ENCODE assay signal across 10 cellular contexts in genomic region chr14:93023039-93023438, GRCh38.
DNase-seq lines count a peak whose midpoint lies in the region; ATAC-seq, FAIRE-seq and TF ChIP-seq lines count a peak whose summit lies in the region.
"Had no signal": no experiment of that assay in that cellular context is flagged by ENCODE, and none has a peak within 500 bp of the region (broad histone marks: within the 10 kb centered on the region; RNA-seq: fewer than 3 reads in every experiment).

No MANE protein-coding gene starts in this region.

- H3K23me2 ChIP-seq in H1 (ENCODE audit: low read depth, low read length), result no peaks in the 10 kb centered on the region

- no peak overlapping the region for H2BK20ac ChIP-seq in H1 (ENCODE audit: low read length)

- POLR2A ChIA-PET in H1 (lab: Charles Lee; ENCODE audit: partially characterized antibody), result interaction anchor here (1.0 kb wide), 1 partner anchor 8 kb away, joined by 3 read pairs; no protein-coding TSS in a partner anchor

- no peak overlapping the region for H3K56ac ChIP-seq in H1 (replicated peaks; ENCODE audit: insufficient read length, low read depth, low read length)

- peaks cover 27% of the 10 kb centered on the region; the same call in 1 of the 2 replicates for H3K79me1 ChIP-seq in H1 (ENCODE audit: low read depth, low read length)

- no peak overlapping the region for H3K4me3 ChIP-seq in H1 (ENCODE audit: extremely low read depth in 1 of 4, insufficient read depth in 2 of 4, low read depth in 3 of 4, low read length in 4 of 4)
- no peak overlapping the region for H3K4me3 ChIP-seq in testis
- H3K4me3 ChIP-seq: tibial nerve had no signal

- no peak overlapping the region for H2BK120ac ChIP-seq in H1 (replicated peaks; ENCODE audit: low read depth, low read length)

- no peak overlapping the region for H4K8ac ChIP-seq in H1 (ENCODE audit: extremely low read depth, insufficient read depth, low read length)

- H4K91ac ChIP-seq in H1 (replicated peaks; ENCODE audit: insufficient read length, low read length), result no peak overlapping the region

- ATAC-seq in Right ventricle myocardium superior (ENCODE audit: poor library complexity), result no peak
- no peak for ATAC-seq in left cardiac atrium
- no peak for ATAC-seq in GM18870 (IDR thresholded peaks at IDR 0.05; ENCODE audit: unreplicated experiment)

- no peak overlapping the region for H3K14ac ChIP-seq in H1 (ENCODE audit: insufficient read length)

- H2AK5ac ChIP-seq in H1 (ENCODE audit: low read depth, low read length), result no peak overlapping the region

- TF ChIP-seq POLR2A in H1 (IDR thresholded peaks at IDR 0.05; ENCODE audit: control extremely low read depth in 1 of 2, low read depth in 2 of 2, low read length in 2 of 2) (no peak), testis (IDR thresholded peaks at IDR 0.05) (no peak)

- peaks cover 0 to 84% of the 10 kb centered on the region in 2 experiments; a peak in 2 of 4 replicates for H3K79me2 ChIP-seq in H1 (ENCODE audit: control insufficient read depth in 1 of 2, insufficient read depth in 2 of 2, low read length in 2 of 2)

- H3K4me2 ChIP-seq in H1 (ENCODE audit: insufficient read depth in 1 of 2, low read depth in 2 of 2, low read length in 2 of 2), result no peak overlapping the region

- peaks cover 7 to 9% of the 10 kb centered on the region in 2 experiments for H4K20me1 ChIP-seq in H1 (replicated peaks in 1 of 2; ENCODE audit: control insufficient read depth in 1 of 2, insufficient read depth in 2 of 2, low read length in 2 of 2)

- no peak overlapping the region for H2BK12ac ChIP-seq in H1 (ENCODE audit: low read depth, low read length)

- H3K4ac ChIP-seq in H1 (replicated peaks; ENCODE audit: insufficient read length, low read depth, low read length), result no peak overlapping the region

- H3K4me1 ChIP-seq in H1 (replicated peaks in 1 of 4; ENCODE audit: control insufficient read depth in 3 of 4, insufficient read depth in 4 of 4, low read length in 3 of 4) (peaks cover 4 to 30% (median 20%) of the 10 kb centered on the region in 4 experiments), testis (peaks cover 22% of the 10 kb centered on the region)

- no peak overlapping the region for H2BK5ac ChIP-seq in H1 (ENCODE audit: low read depth, low read length)

- no peak overlapping the region for H2BK15ac ChIP-seq in H1 (ENCODE audit: low read length)

- H3K9ac ChIP-seq in H1 (replicated peaks in 1 of 4; ENCODE audit: extremely low read depth in 1 of 4, low read depth in 3 of 4, low read length in 3 of 4), result no peak overlapping the region

- WGBS in H1 (ENCODE audit: extremely low coverage in 1 of 2, insufficient coverage in 1 of 2, insufficient read length in 1 of 2, insufficient replicate concordance in 2 of 2, low coverage in 1 of 2, low lambda C conversion rate in 2 of 2, missing lambda C conversion rate in 1 of 2), 2 experiments, result 78% methylated on average over 5 of the region's 5 CpGs; no CpG with 5 or more reads in 1 of the 2 experiments
- WGBS in testis, 2 donors, result 83 to 95% methylated on average over 5 of the region's 5 CpGs

- no peak overlapping the region for H3K23ac ChIP-seq in H1 (ENCODE audit: insufficient read length)

- DNase-seq in Right ventricle myocardium superior (peak; percentile 27), left cardiac atrium (no peak), NCI-H524 treated with DMSO at 0.1 percent for 48 hours (lab: John Stamatoyannopoulos, UW) (peak; percentile 74), H1 (ENCODE audit: low read depth in 1 of 2, low spot score in 2 of 2) (no peak), testis (peak; percentile 54), NCI-H526 treated with DMSO at 0.1 percent for 48 hours (lab: John Stamatoyannopoulos, UW) (no peak), AG20443 (ENCODE audit: low spot score) (no peak)
- DNase-seq: activated gamma-delta T cell had no signal

- no peaks in the 10 kb centered on the region for H3K9me3 ChIP-seq in H1 (ENCODE audit: insufficient read depth in 2 of 2, low read depth in 1 of 2, low read length in 1 of 2)
- H3K9me3 ChIP-seq in testis, result no peaks in the 10 kb centered on the region
- H3K9me3 ChIP-seq: tibial nerve had no signal

- CTCF ChIA-PET in H1 (lab: Charles Lee; ENCODE audit: partially characterized antibody), result interaction anchor here (0.7 to 8.8 kb wide), 14 partner anchors 9 to 144 kb away, joined by 3 to 71 read pairs (median 4); no protein-coding TSS in a partner anchor

- FAIRE-seq in H1 (lab: Jason Lieb, UNC), result peak; percentile 42

- TF ChIP-seq EP300 in H1 (IDR thresholded peaks at IDR 0.05; ENCODE audit: borderline replicate concordance in 1 of 2, low read depth in 2 of 2, low read length in 2 of 2), result no peak

- no peak; a peak in 2 of 4 replicates for TF ChIP-seq RAD21 in H1 (IDR thresholded peaks at IDR 0.05 in 1 of 2, conservative IDR thresholded peaks at IDR 0.05 in 1 of 2; ENCODE audit: low read depth in 2 of 2, low read length in 2 of 2)

- no peak overlapping the region for H3K18ac ChIP-seq in H1 (ENCODE audit: extremely low read depth, low read length)

- no peak overlapping the region for H2AFZ ChIP-seq in H1 (ENCODE audit: low read length)

- H3K27ac ChIP-seq in H1 (ENCODE audit: low read depth, low read length) (no peak overlapping the region), testis (no peak overlapping the region)

- H4K5ac ChIP-seq in H1 (ENCODE audit: insufficient read length, low read depth, low read length), result no peak overlapping the region

- no peaks in the 10 kb centered on the region for H3K27me3 ChIP-seq in H1 (replicated peaks in 1 of 4; ENCODE audit: control insufficient read depth in 3 of 4, extremely low read depth in 1 of 4, insufficient read depth in 3 of 4, low read length in 3 of 4)
- no peaks in the 10 kb centered on the region for H3K27me3 ChIP-seq in testis
- H3K27me3 ChIP-seq: tibial nerve had no signal

- intact Hi-C loops in Right ventricle myocardium superior (cut with DNase I) (no loop called here), left cardiac atrium (cut with DNase I) (no loop called here), testis (cut with DNase I; ENCODE audit: low total_unique reads) (no loop called here)

- TF ChIP-seq CTCF in H1 (IDR thresholded peaks at IDR 0.05; ENCODE audit: control extremely low read depth in 1 of 3, insufficient read depth in 1 of 3, low read depth in 1 of 3, low read length in 3 of 3) (peak in 2 of 3 experiments; percentile 20 to 21; a peak in 2 of 4 replicates), testis (IDR thresholded peaks at IDR 0.05) (no peak)

- no peaks in the 10 kb centered on the region for H3K36me3 ChIP-seq in H1 (ENCODE audit: control insufficient read depth in 2 of 4, insufficient read depth in 4 of 4, low read length in 3 of 4)
- H3K36me3 ChIP-seq in testis (ENCODE audit: low read depth, missing control alignments), result no peaks in the 10 kb centered on the region
- H3K36me3 ChIP-seq: tibial nerve had no signal

TF ChIP-seq in H1, 55 proteins besides CTCF, POLR2A, EP300 and RAD21:
- TF ChIP-seq BACH1 (IDR thresholded peaks at IDR 0.05; ENCODE audit: low read length), result no peak
- no peak for TF ChIP-seq SIRT6 (IDR thresholded peaks at IDR 0.05; ENCODE audit: low read length)
- peak; percentile 68 for TF ChIP-seq USF2 (IDR thresholded peaks at IDR 0.05; ENCODE audit: low read length)
- TF ChIP-seq, protein P1, sequence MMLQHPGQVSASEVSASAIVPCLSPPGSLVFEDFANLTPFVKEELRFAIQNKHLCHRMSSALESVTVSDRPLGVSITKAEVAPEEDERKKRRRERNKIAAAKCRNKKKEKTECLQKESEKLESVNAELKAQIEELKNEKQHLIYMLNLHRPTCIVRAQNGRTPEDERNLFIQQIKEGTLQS (IDR thresholded peaks at IDR 0.05; ENCODE audit: insufficient read depth, low read depth, low read length), result no peak

Comparison
In these comparisons a context has a peak if more than half of its experiments do, and no peak if none do; other contexts are left out.
1. DNase-seq: peak in Right ventricle myocardium superior (single experiment), NCI-H524 treated with DMSO at 0.1 percent for 48 hours (single experiment) and testis (single experiment); none in left cardiac atrium (single experiment), H1 (0 of 2), NCI-H526 treated with DMSO at 0.1 percent for 48 hours (single experiment) and AG20443 (single experiment).
2. CTCF ChIP-seq: peak in H1 (2 of 3); none in testis (0 of 3).